2 cellular contexts compared by ENCODE assay signal in genomic region chr10:89475567-89475966, GRCh38.
TF ChIP-seq lines count a peak whose summit lies in the region.

No MANE protein-coding gene starts in this region.

TF ChIP-seq in IMR-90, 13 proteins besides CTCF, POLR2A, EP300 and RAD21:
- no peak for TF ChIP-seq FOS (IDR thresholded peaks at IDR 0.05; ENCODE audit: low read depth, low read length)
- no peak for TF ChIP-seq MAZ (IDR thresholded peaks at IDR 0.05; ENCODE audit: borderline replicate concordance, low read depth, low read length)
- no peak for TF ChIP-seq MAFK (IDR thresholded peaks at IDR 0.05; ENCODE audit: low read depth, low read length)
- TF ChIP-seq SMC3 (IDR thresholded peaks at IDR 0.05; ENCODE audit: low read depth, low read length) = no peak
- TF ChIP-seq CEBPB (IDR thresholded peaks at IDR 0.05; ENCODE audit: low read depth, low read length) = no peak
- TF ChIP-seq, protein P1, sequence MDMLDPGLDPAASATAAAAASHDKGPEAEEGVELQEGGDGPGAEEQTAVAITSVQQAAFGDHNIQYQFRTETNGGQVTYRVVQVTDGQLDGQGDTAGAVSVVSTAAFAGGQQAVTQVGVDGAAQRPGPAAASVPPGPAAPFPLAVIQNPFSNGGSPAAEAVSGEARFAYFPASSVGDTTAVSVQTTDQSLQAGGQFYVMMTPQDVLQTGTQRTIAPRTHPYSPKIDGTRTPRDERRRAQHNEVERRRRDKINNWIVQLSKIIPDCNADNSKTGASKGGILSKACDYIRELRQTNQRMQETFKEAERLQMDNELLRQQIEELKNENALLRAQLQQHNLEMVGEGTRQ (IDR thresholded peaks at IDR 0.05; ENCODE audit: low read depth, low read length) = no peak
- TF ChIP-seq ELK1 (IDR thresholded peaks at IDR 0.05; ENCODE audit: borderline replicate concordance, low read depth, low read length) = no peak
- TF ChIP-seq BHLHE40 (IDR thresholded peaks at IDR 0.05; ENCODE audit: low read depth, low read length) = no peak
- TF ChIP-seq RFX5 (IDR thresholded peaks at IDR 0.05; ENCODE audit: low read depth, low read length) = no peak
- TF ChIP-seq NFE2L2 (IDR thresholded peaks at IDR 0.05; ENCODE audit: low read depth, low read length) = no peak

TF ChIP-seq in HepG2, 621 proteins besides CTCF, POLR2A, EP300 and RAD21:
- TF ChIP-seq ZNF883 (CRISPR knock-in tag; IDR thresholded peaks at IDR 0.05; ENCODE audit: not compliant biosample characterization) (no peak), GFI1 (CRISPR knock-in tag; IDR thresholded peaks at IDR 0.05; ENCODE audit: borderline replicate concordance) (peak; percentile 76), RXRB (CRISPR knock-in tag; IDR thresholded peaks at IDR 0.05; ENCODE audit: borderline replicate concordance) (0 out of 2 replicates have a peak, but pooled peaks have one; percentile 8), HNF4G (IDR thresholded peaks at IDR 0.05; ENCODE audit: borderline replicate concordance, low read depth, low read length) (peak; percentile 27; the same call in 1 of the 2 replicates), HNF4G (CRISPR knock-in tag; IDR thresholded peaks at IDR 0.05; ENCODE audit: borderline replicate concordance, low read depth) (no peak), RORA (CRISPR knock-in tag; IDR thresholded peaks at IDR 0.05) (no peak), TFE3 (CRISPR knock-in tag; IDR thresholded peaks at IDR 0.05) (0 out of 2 replicates have a peak, but pooled peaks have one; percentile 31), ZNF24 (IDR thresholded peaks at IDR 0.05) (no peak), SOX5 (CRISPR knock-in tag; IDR thresholded peaks at IDR 0.05; ENCODE audit: borderline replicate concordance) (peak; percentile 18; the same call in 1 of the 2 replicates), SOX13 (IDR thresholded peaks at IDR 0.05) (no peak), SOX13 (CRISPR knock-in tag; conservative IDR thresholded peaks at IDR 0.05 in 1 of 2, IDR thresholded peaks at IDR 0.05 in 1 of 2) (peak in 1 of 2 experiments; percentile 38; a peak in 1 of 4 replicates), FOXP1 (IDR thresholded peaks at IDR 0.05) (no peak), FOXP1 (CRISPR knock-in tag; IDR thresholded peaks at IDR 0.05) (peak; percentile 14; the same call in 1 of the 2 replicates), MAZ (IDR thresholded peaks at IDR 0.05; ENCODE audit: borderline replicate concordance, low read depth, low read length) (no peak), MAZ (CRISPR knock-in tag; IDR thresholded peaks at IDR 0.05; ENCODE audit: low read depth) (no peak), NR2F6 (IDR thresholded peaks at IDR 0.05) (0 out of 2 replicates have a peak, but pooled peaks have one; percentile 19), NR2F6 (CRISPR knock-in tag; IDR thresholded peaks at IDR 0.05) (peak; percentile 33; the same call in 1 of the 2 replicates), LCORL (IDR thresholded peaks at IDR 0.05) (no peak), LCORL (CRISPR knock-in tag; IDR thresholded peaks at IDR 0.05) (peak; percentile 52; the same call in 1 of the 2 replicates), ARID3A (IDR thresholded peaks at IDR 0.05; ENCODE audit: low read depth, low read length) (peak; percentile 30; the same call in 1 of the 2 replicates), RARA (CRISPR knock-in tag; IDR thresholded peaks at IDR 0.05) (peak; percentile 15; the same call in 1 of the 2 replicates), PHF21A (CRISPR knock-in tag; IDR thresholded peaks at IDR 0.05) (0 out of 2 replicates have a peak, but pooled peaks have one; percentile 27), TCF7 (IDR thresholded peaks at IDR 0.05; ENCODE audit: low read depth) (0 out of 2 replicates have a peak, but pooled peaks have one; percentile 4), ARHGAP35 (CRISPR knock-in tag; IDR thresholded peaks at IDR 0.05; ENCODE audit: borderline replicate concordance) (no peak)
- TF ChIP-seq, protein P2, sequence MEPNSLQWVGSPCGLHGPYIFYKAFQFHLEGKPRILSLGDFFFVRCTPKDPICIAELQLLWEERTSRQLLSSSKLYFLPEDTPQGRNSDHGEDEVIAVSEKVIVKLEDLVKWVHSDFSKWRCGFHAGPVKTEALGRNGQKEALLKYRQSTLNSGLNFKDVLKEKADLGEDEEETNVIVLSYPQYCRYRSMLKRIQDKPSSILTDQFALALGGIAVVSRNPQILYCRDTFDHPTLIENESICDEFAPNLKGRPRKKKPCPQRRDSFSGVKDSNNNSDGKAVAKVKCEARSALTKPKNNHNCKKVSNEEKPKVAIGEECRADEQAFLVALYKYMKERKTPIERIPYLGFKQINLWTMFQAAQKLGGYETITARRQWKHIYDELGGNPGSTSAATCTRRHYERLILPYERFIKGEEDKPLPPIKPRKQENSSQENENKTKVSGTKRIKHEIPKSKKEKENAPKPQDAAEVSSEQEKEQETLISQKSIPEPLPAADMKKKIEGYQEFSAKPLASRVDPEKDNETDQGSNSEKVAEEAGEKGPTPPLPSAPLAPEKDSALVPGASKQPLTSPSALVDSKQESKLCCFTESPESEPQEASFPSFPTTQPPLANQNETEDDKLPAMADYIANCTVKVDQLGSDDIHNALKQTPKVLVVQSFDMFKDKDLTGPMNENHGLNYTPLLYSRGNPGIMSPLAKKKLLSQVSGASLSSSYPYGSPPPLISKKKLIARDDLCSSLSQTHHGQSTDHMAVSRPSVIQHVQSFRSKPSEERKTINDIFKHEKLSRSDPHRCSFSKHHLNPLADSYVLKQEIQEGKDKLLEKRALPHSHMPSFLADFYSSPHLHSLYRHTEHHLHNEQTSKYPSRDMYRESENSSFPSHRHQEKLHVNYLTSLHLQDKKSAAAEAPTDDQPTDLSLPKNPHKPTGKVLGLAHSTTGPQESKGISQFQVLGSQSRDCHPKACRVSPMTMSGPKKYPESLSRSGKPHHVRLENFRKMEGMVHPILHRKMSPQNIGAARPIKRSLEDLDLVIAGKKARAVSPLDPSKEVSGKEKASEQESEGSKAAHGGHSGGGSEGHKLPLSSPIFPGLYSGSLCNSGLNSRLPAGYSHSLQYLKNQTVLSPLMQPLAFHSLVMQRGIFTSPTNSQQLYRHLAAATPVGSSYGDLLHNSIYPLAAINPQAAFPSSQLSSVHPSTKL (CRISPR knock-in tag; IDR thresholded peaks at IDR 0.05) = peak; percentile 51; the same call in 1 of the 2 replicates
- TF ChIP-seq, protein P3, sequence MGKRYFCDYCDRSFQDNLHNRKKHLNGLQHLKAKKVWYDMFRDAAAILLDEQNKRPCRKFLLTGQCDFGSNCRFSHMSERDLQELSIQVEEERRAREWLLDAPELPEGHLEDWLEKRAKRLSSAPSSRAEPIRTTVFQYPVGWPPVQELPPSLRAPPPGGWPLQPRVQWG (CRISPR knock-in tag; IDR thresholded peaks at IDR 0.05; ENCODE audit: borderline replicate concordance, low read depth) = no peak
